In genomic region chr11:125188021-125188420, GRCh38 we compare ENCODE assay signal across 20 cellular contexts. TPM values are rescaled to one million over a fixed set of nuclear protein-coding genes. Genes with fewer than 3 reads are reported as not detected.
A peak's percentile ranks its signal among the peaks of the same experiment; 100 is the strongest.
DNase-seq lines count a peak whose midpoint lies in the region; ATAC-seq and TF ChIP-seq lines count a peak whose summit lies in the region.
"Had no signal": no experiment of that assay in that cellular context is flagged by ENCODE, and none has a peak within 500 bp of the region (broad histone marks: within the 10 kb centered on the region; RNA-seq: fewer than 3 reads in every experiment).

No MANE protein-coding gene starts in this region.

- peak; percentile 48 for DNase-seq in HT1080 (ENCODE audit: low read depth)
- DNase-seq in RWPE1 (ENCODE audit: low spot score), result peak; percentile 5
- DNase-seq in fibroblast of pulmonary artery (ENCODE audit: low read depth), result peak; percentile 16
- DNase-seq in renal cortical epithelial cell (ENCODE audit: low read depth), result peak; percentile 23
- no peak for DNase-seq in WTC11 (ENCODE audit: low spot score)
- no peak for DNase-seq in AG20443 (ENCODE audit: low spot score)
- DNase-seq: C1 segment of cervical spinal cord; CD8-positive, alpha-beta memory T cell; DMS53; EL; NCI-H1105; NCI-H2081 treated with DMSO at 0.1 percent for 48 hours; NK-92 treated with Interleukin-12 subunit alpha and Interleukin-12 subunit beta, amount 100 ng/mL, for 24 hours; Peyer's patch; SIG-M5 had no signal

- H3K9me3 Mint-ChIP-seq in WTC11, result 0 out of 2 replicates have a peak, but pooled peaks cover 5% of the 10 kb centered on the region

- H3K4me3 ChIP-seq in fibroblast of pulmonary artery (replicated peaks; ENCODE audit: low read depth, low read length), result no peak overlapping the region
- H3K4me3 ChIP-seq: HAP-1, K562, Peyer's patch had no signal

- CTCF ChIA-PET in RWPE1 (lab: Yijun Ruan, JAX) (interaction anchor here (0.7 kb wide), 1 partner anchor 459 kb away, joined by 3 read pairs; no protein-coding TSS in a partner anchor), WTC11 (lab: Charles Lee) (interaction anchor here (0.6 to 1.3 kb wide), 2 partner anchors 97 to 158 kb away, joined by 3 to 6 read pairs; no protein-coding TSS in a partner anchor)

- no peak overlapping the region for H3K27ac ChIP-seq in RWPE1
- H3K27ac ChIP-seq: Peyer's patch had no signal

- no peak overlapping the region for H3K27ac Mint-ChIP-seq in WTC11

- POLR2A ChIA-PET in RWPE1 (lab: Yijun Ruan, JAX; ENCODE audit: low non-redundant PET), result no interaction called here
- POLR2A ChIA-PET in WTC11 (lab: Charles Lee), result interaction anchor here (1.1 kb wide), 1 partner anchor 9 kb away, joined by 3 read pairs; no protein-coding TSS in a partner anchor

- peaks cover 24% of the 10 kb centered on the region for H3K4me1 Mint-ChIP-seq in WTC11
- H3K4me1 Mint-ChIP-seq: CD8-positive, alpha-beta memory T cell had no signal

- TF ChIP-seq CTCF in RWPE1 (conservative IDR thresholded peaks at IDR 0.05; ENCODE audit: low read depth) (no peak), fibroblast of pulmonary artery (IDR thresholded peaks at IDR 0.05; ENCODE audit: low read length, missing control alignments) (no peak), WTC11 (IDR thresholded peaks at IDR 0.05) (no peak)

- no peak overlapping the region for H3K4me3 Mint-ChIP-seq in WTC11
- H3K4me3 Mint-ChIP-seq: CD8-positive, alpha-beta memory T cell had no signal

- H3K27me3 Mint-ChIP-seq in WTC11 (ENCODE audit: low read depth), result no peaks in the 10 kb centered on the region; the same call in 1 of the 2 replicates

- H3K36me3 Mint-ChIP-seq in WTC11, result no peaks in the 10 kb centered on the region; the same call in 1 of the 2 replicates
- H3K36me3 Mint-ChIP-seq: CD8-positive, alpha-beta memory T cell had no signal

- ATAC-seq in HG02763 (IDR thresholded peaks at IDR 0.05; ENCODE audit: unreplicated experiment) (no peak), WTC11 (no peak)
- ATAC-seq: K562, SK-N-SH treated with all-trans-retinoic acid at 6 μM for 48 hours had no signal

TF ChIP-seq in WTC11, 78 proteins besides CTCF, POLR2A, EP300 and RAD21 (continues in another document):
- TF ChIP-seq, protein P1, sequence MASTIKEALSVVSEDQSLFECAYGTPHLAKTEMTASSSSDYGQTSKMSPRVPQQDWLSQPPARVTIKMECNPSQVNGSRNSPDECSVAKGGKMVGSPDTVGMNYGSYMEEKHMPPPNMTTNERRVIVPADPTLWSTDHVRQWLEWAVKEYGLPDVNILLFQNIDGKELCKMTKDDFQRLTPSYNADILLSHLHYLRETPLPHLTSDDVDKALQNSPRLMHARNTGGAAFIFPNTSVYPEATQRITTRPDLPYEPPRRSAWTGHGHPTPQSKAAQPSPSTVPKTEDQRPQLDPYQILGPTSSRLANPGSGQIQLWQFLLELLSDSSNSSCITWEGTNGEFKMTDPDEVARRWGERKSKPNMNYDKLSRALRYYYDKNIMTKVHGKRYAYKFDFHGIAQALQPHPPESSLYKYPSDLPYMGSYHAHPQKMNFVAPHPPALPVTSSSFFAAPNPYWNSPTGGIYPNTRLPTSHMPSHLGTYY (CRISPR knock-in tag; IDR thresholded peaks at IDR 0.05), result no peak
- no peak for TF ChIP-seq FOXP1 (CRISPR knock-in tag; IDR thresholded peaks at IDR 0.05; ENCODE audit: borderline replicate concordance)
- no peak for TF ChIP-seq OVOL2 (CRISPR knock-in tag; IDR thresholded peaks at IDR 0.05; ENCODE audit: borderline replicate concordance)
- no peak for TF ChIP-seq NFE2L1 (CRISPR knock-in tag; IDR thresholded peaks at IDR 0.05)
- no peak for TF ChIP-seq USF2 (CRISPR knock-in tag; IDR thresholded peaks at IDR 0.05)
- no peak for TF ChIP-seq ELF4 (CRISPR knock-in tag; IDR thresholded peaks at IDR 0.05; ENCODE audit: low read depth)
- TF ChIP-seq, protein P2, sequence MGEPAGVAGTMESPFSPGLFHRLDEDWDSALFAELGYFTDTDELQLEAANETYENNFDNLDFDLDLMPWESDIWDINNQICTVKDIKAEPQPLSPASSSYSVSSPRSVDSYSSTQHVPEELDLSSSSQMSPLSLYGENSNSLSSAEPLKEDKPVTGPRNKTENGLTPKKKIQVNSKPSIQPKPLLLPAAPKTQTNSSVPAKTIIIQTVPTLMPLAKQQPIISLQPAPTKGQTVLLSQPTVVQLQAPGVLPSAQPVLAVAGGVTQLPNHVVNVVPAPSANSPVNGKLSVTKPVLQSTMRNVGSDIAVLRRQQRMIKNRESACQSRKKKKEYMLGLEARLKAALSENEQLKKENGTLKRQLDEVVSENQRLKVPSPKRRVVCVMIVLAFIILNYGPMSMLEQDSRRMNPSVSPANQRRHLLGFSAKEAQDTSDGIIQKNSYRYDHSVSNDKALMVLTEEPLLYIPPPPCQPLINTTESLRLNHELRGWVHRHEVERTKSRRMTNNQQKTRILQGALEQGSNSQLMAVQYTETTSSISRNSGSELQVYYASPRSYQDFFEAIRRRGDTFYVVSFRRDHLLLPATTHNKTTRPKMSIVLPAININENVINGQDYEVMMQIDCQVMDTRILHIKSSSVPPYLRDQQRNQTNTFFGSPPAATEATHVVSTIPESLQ (CRISPR knock-in tag; IDR thresholded peaks at IDR 0.05), result no peak
- TF ChIP-seq FOXK1 (CRISPR knock-in tag; IDR thresholded peaks at IDR 0.05), result no peak
- TF ChIP-seq, protein P3, sequence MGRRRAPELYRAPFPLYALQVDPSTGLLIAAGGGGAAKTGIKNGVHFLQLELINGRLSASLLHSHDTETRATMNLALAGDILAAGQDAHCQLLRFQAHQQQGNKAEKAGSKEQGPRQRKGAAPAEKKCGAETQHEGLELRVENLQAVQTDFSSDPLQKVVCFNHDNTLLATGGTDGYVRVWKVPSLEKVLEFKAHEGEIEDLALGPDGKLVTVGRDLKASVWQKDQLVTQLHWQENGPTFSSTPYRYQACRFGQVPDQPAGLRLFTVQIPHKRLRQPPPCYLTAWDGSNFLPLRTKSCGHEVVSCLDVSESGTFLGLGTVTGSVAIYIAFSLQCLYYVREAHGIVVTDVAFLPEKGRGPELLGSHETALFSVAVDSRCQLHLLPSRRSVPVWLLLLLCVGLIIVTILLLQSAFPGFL (CRISPR knock-in tag; IDR thresholded peaks at IDR 0.05; ENCODE audit: borderline replicate concordance), result no peak
- TF ChIP-seq TEAD1 (CRISPR knock-in tag; IDR thresholded peaks at IDR 0.05), result no peak
- no peak for TF ChIP-seq CBFB (CRISPR knock-in tag; IDR thresholded peaks at IDR 0.05; ENCODE audit: low read depth)
- no peak for TF ChIP-seq KAT7 (CRISPR knock-in tag; IDR thresholded peaks at IDR 0.05; ENCODE audit: borderline replicate concordance)
- TF ChIP-seq, protein P4, sequence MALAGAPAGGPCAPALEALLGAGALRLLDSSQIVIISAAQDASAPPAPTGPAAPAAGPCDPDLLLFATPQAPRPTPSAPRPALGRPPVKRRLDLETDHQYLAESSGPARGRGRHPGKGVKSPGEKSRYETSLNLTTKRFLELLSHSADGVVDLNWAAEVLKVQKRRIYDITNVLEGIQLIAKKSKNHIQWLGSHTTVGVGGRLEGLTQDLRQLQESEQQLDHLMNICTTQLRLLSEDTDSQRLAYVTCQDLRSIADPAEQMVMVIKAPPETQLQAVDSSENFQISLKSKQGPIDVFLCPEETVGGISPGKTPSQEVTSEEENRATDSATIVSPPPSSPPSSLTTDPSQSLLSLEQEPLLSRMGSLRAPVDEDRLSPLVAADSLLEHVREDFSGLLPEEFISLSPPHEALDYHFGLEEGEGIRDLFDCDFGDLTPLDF (CRISPR knock-in tag; IDR thresholded peaks at IDR 0.05), result no peak
- TF ChIP-seq, protein P5, sequence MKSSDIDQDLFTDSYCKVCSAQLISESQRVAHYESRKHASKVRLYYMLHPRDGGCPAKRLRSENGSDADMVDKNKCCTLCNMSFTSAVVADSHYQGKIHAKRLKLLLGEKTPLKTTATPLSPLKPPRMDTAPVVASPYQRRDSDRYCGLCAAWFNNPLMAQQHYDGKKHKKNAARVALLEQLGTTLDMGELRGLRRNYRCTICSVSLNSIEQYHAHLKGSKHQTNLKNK (CRISPR knock-in tag; IDR thresholded peaks at IDR 0.05), result no peak
- TF ChIP-seq E2F4 (CRISPR knock-in tag; IDR thresholded peaks at IDR 0.05; ENCODE audit: borderline replicate concordance, low read depth), result no peak

RNA-seq across cellular contexts. Expression of gene PKNOX2, which starts 23.5 kb away (rescaled TPM):
- total RNA-seq in HT1080 (2014; rRNA removed; shearing (Covaris generic)), result 0.10 TPM in 1 of 2 replicates, not detected in the other
- 0.01 TPM in 1 of 2 replicates, not detected in the other for polyA plus RNA-seq in HT1080 (2015; cell fraction: cytosol; rRNA removed)
- 0.02 TPM in 1 of 2 replicates, not detected in the other for polyA plus RNA-seq in HT1080 (2015; cell fraction: nucleus; rRNA removed)
- total RNA-seq in renal cortical epithelial cell (not detected in 2 replicates), WTC11 (2021) (1.9 to 3.7 TPM (median 2.3 TPM) in 3 replicates)
- total RNA-seq: CD8-positive, alpha-beta memory T cell; K562; NCI-H460 had no signal
- polyA plus RNA-seq: CD8-positive, alpha-beta memory T cell; K562 had no signal

Comparison
In these comparisons a context has a peak if more than half of its experiments do, and no peak if none do; other contexts are left out.
1. DNase-seq: peak in HT1080 (single experiment), RWPE1 (single experiment), fibroblast of pulmonary artery (single experiment) and renal cortical epithelial cell (single experiment); none in WTC11 (single experiment) and AG20443 (single experiment).